ENCODE assay signal across 26 cellular contexts in genomic region chr12:132262256-132263060, GRCh38.
"Had no signal": no experiment of that assay in that cellular context is flagged by ENCODE, and none has a peak within 500 bp of the region (broad histone marks: within the 10 kb centered on the region; RNA-seq: fewer than 3 reads in every experiment).

No MANE protein-coding gene starts in this region.

- H3K9me3 ChIP-seq: ascending aorta, body of pancreas, Peyer's patch had no signal

- H3K4me1 Mint-ChIP-seq: activated naive CD8-positive, alpha-beta T cell treated with anti-CD3 and anti-CD28 coated beads, Interleukin-2, amount 50 U/mL, for 24 hours had no signal

- ATAC-seq: activated CD4-positive, CD25-positive, alpha-beta regulatory T cell treated with anti-CD3 and anti-CD28 coated beads, Interleukin-2, amount 50 U/mL, for 24 hours; activated CD8-positive, alpha-beta T cell treated with anti-CD3 and anti-CD28 coated beads, Interleukin-2, amount 10 ng/mL, durations not matched to agents 7 days and 5 days; activated naive CD4-positive, alpha-beta T cell treated with anti-CD3 and anti-CD28 coated beads, Interleukin-2, amount 50 U/mL, for 72 hours; activated naive CD8-positive, alpha-beta T cell treated with anti-CD3 and anti-CD28 coated beads, Interleukin-2, amount 50 U/mL, for 24 hours; body of pancreas had no signal

- H3K4me2 ChIP-seq: KMS-11 had no signal

- H3K4me1 ChIP-seq: ascending aorta, body of pancreas, Peyer's patch had no signal

- H3K27ac Mint-ChIP-seq: activated CD8-positive, alpha-beta T cell treated with anti-CD3 and anti-CD28 coated beads, Interleukin-2, amount 10 ng/mL, durations not matched to agents 7 days and 5 days; activated naive CD4-positive, alpha-beta T cell treated with anti-CD3 and anti-CD28 coated beads, Interleukin-2, amount 50 U/mL, for 72 hours; activated naive CD8-positive, alpha-beta T cell treated with anti-CD3 and anti-CD28 coated beads, Interleukin-2, amount 50 U/mL, for 24 hours; activated T-cell treated with anti-CD3 and anti-CD28 coated beads, Interleukin-2, amount 50 U/mL, for 24 hours; activated T-helper 1 cell treated with anti-CD3 and anti-CD28 coated beads, Interleukin-12 subunit alpha, Interleukin-12 subunit beta, Interleukin-2, Interleukin-4 antibody, amounts not matched to agents 30 ng/mL and 10 ng/mL and 1 ng/mL, durations not matched to agents 14 hours and 24 hours and 36 hours; T-helper 1 cell treated with Interleukin-12 subunit alpha and Interleukin-12 subunit beta and Interleukin-4 antibody, amounts not matched to agents 30 μg/mL and 1 μg/mL, for 36 hours had no signal

- FAIRE-seq: bronchial epithelial cell had no signal

- H3K9ac ChIP-seq: KMS-11 had no signal

- H3K4me3 ChIP-seq: ascending aorta, body of pancreas, Peyer's patch had no signal

- H3K27ac ChIP-seq: ascending aorta, body of pancreas, KMS-11, Peyer's patch had no signal

- H3K27me3 ChIP-seq: ascending aorta, body of pancreas, Peyer's patch had no signal

- DNase-seq: activated CD4-positive, alpha-beta T cell treated with anti-CD3 and anti-CD28 coated beads for 48 hours; activated CD4-positive, alpha-beta T cell treated with anti-CD3 and anti-CD28 coated beads, Interleukin-2, amount 50 U/mL, for 4 hours; activated CD8-positive, alpha-beta memory T cell treated with anti-CD3 and anti-CD28 coated beads, Interleukin-2, amount 50 U/mL, for 48 hours; activated CD8-positive, alpha-beta T cell treated with anti-CD3 and anti-CD28 coated beads, Interleukin-2, amount 10 ng/mL, durations not matched to agents 7 days and 5 days; activated effector memory CD4-positive, alpha-beta T cell treated with anti-CD3 and anti-CD28 coated beads, Interleukin-2, amount 50 U/mL, for 16 hours; activated naive CD4-positive, alpha-beta T cell treated with Interleukin-2 at 50 U/mL for 16 hours; activated naive CD8-positive, alpha-beta T cell treated with anti-CD3 and anti-CD28 coated beads, Interleukin-2, amount 50 U/mL, for 24 hours; activated T-cell treated with anti-CD3 and anti-CD28 coated beads, Interleukin-2, amount 50 U/mL, for 24 hours; amniotic stem cell; body of pancreas; central memory CD4-positive, alpha-beta T cell; NCI-H1092; NCI-H1417; NCI-H1694; NCI-H2029 treated with DMSO at 0.1 percent for 48 hours; NCI-H510A treated with DMSO at 0.1 percent for 48 hours; NCI-H69; Peyer's patch; SHP77 treated with DMSO at 0.1 percent for 48 hours had no signal

- H3K36me3 Mint-ChIP-seq: activated naive CD4-positive, alpha-beta T cell treated with anti-CD3 and anti-CD28 coated beads, Interleukin-2, amount 50 U/mL, for 72 hours had no signal

- H3K27me3 Mint-ChIP-seq: activated naive CD8-positive, alpha-beta T cell treated with anti-CD3 and anti-CD28 coated beads, Interleukin-2, amount 50 U/mL, for 24 hours had no signal

- H3K4me3 Mint-ChIP-seq: activated CD8-positive, alpha-beta T cell treated with anti-CD3 and anti-CD28 coated beads, Interleukin-2, amount 10 ng/mL, durations not matched to agents 7 days and 5 days; activated naive CD8-positive, alpha-beta T cell treated with anti-CD3 and anti-CD28 coated beads, Interleukin-2, amount 50 U/mL, for 24 hours; activated T-cell treated with anti-CD3 and anti-CD28 coated beads, Interleukin-2, amount 50 U/mL, for 24 hours; activated T-helper 1 cell treated with anti-CD3 and anti-CD28 coated beads, Interleukin-12 subunit alpha, Interleukin-12 subunit beta, Interleukin-2, Interleukin-4 antibody, amounts not matched to agents 30 ng/mL and 10 ng/mL and 1 ng/mL, durations not matched to agents 14 hours and 24 hours and 36 hours; T-helper 1 cell treated with Interleukin-12 subunit alpha and Interleukin-12 subunit beta and Interleukin-4 antibody, amounts not matched to agents 30 μg/mL and 1 μg/mL, for 36 hours had no signal

- H3K36me3 ChIP-seq: ascending aorta, Peyer's patch had no signal

- H3K9me3 Mint-ChIP-seq: activated naive CD4-positive, alpha-beta T cell treated with anti-CD3 and anti-CD28 coated beads, Interleukin-2, amount 50 U/mL, for 72 hours; activated naive CD8-positive, alpha-beta T cell treated with anti-CD3 and anti-CD28 coated beads, Interleukin-2, amount 50 U/mL, for 24 hours; activated T-cell treated with anti-CD3 and anti-CD28 coated beads, Interleukin-2, amount 50 U/mL, for 24 hours; activated T-helper 1 cell treated with anti-CD3 and anti-CD28 coated beads, Interleukin-12 subunit alpha, Interleukin-12 subunit beta, Interleukin-2, Interleukin-4 antibody, amounts not matched to agents 30 ng/mL and 10 ng/mL and 1 ng/mL, durations not matched to agents 14 hours and 24 hours and 36 hours; T-helper 1 cell treated with Interleukin-12 subunit alpha and Interleukin-12 subunit beta and Interleukin-4 antibody, amounts not matched to agents 30 μg/mL and 1 μg/mL, for 36 hours had no signal
